In the genomic region with DNA sequence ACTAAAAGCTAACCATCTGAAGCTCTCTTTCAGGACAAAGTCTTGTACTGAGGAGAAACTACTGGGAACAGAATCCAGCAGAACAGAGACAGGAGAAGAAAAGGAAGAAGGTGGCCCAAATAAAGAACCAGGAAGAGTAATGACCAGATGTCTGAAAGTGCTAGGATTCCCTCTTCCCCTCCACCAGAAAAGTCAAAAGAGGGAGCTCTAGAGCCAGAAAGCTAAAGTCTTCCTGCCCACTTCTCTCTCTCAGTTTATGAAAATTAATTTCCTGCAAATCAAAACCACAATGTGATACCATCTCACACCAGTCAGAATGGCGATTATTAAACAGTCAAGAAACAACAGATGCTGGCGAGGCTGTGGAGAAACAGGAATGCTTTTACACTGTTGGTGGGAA, we compare ENCODE assay signal across 9 cellular contexts. TPM values are rescaled to one million over a fixed set of nuclear protein-coding genes. Genes with fewer than 3 reads are reported as not detected.
A peak's percentile ranks its signal among the peaks of the same experiment; 100 is the strongest.
DNase-seq lines count a peak whose midpoint lies in the region; ATAC-seq and TF ChIP-seq lines count a peak whose summit lies in the region.
"Had no signal": no experiment of that assay in that cellular context is flagged by ENCODE, and none has a peak within 500 bp of the region (broad histone marks: within the 10 kb centered on the region; RNA-seq: fewer than 3 reads in every experiment).

No MANE protein-coding gene starts in this region.

- H3K4me3 ChIP-seq in CD4-positive, CD25-positive, alpha-beta regulatory T cell (ENCODE audit: low read depth, low read length), result peak overlapping the region; percentile 35
- H3K4me3 ChIP-seq in HEK293 (ENCODE audit: low read depth, low read length), result no peak overlapping the region
- H3K4me3 ChIP-seq in WERI-Rb-1 (ENCODE audit: low read depth, low read length), result no peak overlapping the region
- H3K4me3 ChIP-seq in lower lobe of right lung, result no peak overlapping the region
- no peak overlapping the region for H3K4me3 ChIP-seq in aorta (ENCODE audit: low read length in 2 of 2)
- no peak overlapping the region for H3K4me3 ChIP-seq in esophagus squamous epithelium

- H3K4me1 ChIP-seq in CD4-positive, CD25-positive, alpha-beta regulatory T cell (ENCODE audit: control insufficient read depth, insufficient read depth, low read length, poor library complexity, severe bottlenecking), result peaks cover 15% of the 10 kb centered on the region
- H3K4me1 ChIP-seq in HEK293 (ENCODE audit: control insufficient read depth, insufficient read depth, low read length), result peaks cover 6% of the 10 kb centered on the region
- peaks cover 23% of the 10 kb centered on the region for H3K4me1 ChIP-seq in lower lobe of right lung
- peaks cover 0 to 4% of the 10 kb centered on the region in 2 donors for H3K4me1 ChIP-seq in aorta (ENCODE audit: control insufficient read depth in 1 of 2, insufficient read depth in 2 of 2, low read length in 2 of 2)
- H3K4me1 ChIP-seq in esophagus squamous epithelium, result peaks cover 8 to 58% (median 21%) of the 10 kb centered on the region in 3 donors

- no peak for TF ChIP-seq CTCF in HEK293 (tag by site-specific recombination; IDR thresholded peaks at IDR 0.05)
- peak; percentile 49 for TF ChIP-seq CTCF in WERI-Rb-1 (IDR thresholded peaks at IDR 0.05; ENCODE audit: low read depth, low read length)
- peak; percentile 20 for TF ChIP-seq CTCF in lower lobe of right lung (IDR thresholded peaks at IDR 0.05)
- peak in 3 of 6 experiments; percentile 13 to 40 (median 17) for TF ChIP-seq CTCF in esophagus squamous epithelium (IDR thresholded peaks at IDR 0.05)

- 66 to 85% methylated on average over 2 of the region's 2 CpGs for WGBS in aorta, 2 donors
- WGBS in esophagus squamous epithelium, 2 donors, result 19 to 39% methylated on average over 2 of the region's 2 CpGs

- H3K4me1 Mint-ChIP-seq in CD4-positive, CD25-positive, alpha-beta regulatory T cell, result peaks cover 31 to 51% (median 46%) of the 10 kb centered on the region in 4 donors

- H3K9me3 ChIP-seq in CD4-positive, CD25-positive, alpha-beta regulatory T cell (ENCODE audit: control insufficient read depth in 2 of 2, low read length in 2 of 2), result peaks cover 0 to 5% of the 10 kb centered on the region in 2 experiments
- H3K9me3 ChIP-seq in HEK293 (ENCODE audit: control insufficient read depth, insufficient read depth, low read depth, low read length) (no peaks in the 10 kb centered on the region), WERI-Rb-1 (ENCODE audit: severe bottlenecking) (no peaks in the 10 kb centered on the region), lower lobe of right lung (peaks cover 5% of the 10 kb centered on the region), aorta (ENCODE audit: control insufficient read depth, low read length) (no peaks in the 10 kb centered on the region), esophagus squamous epithelium (no peaks in the 10 kb centered on the region)

- peak in 2 of 3 donors; percentile 8 to 24 for DNase-seq in CD4-positive, CD25-positive, alpha-beta regulatory T cell
- DNase-seq in WERI-Rb-1, result no peak
- no peak for DNase-seq in lower lobe of right lung
- DNase-seq in NCI-H446 treated with DMSO at 0.1 percent for 48 hours (lab: John Stamatoyannopoulos, UW), result no peak
- DNase-seq in aorta, result no peak
- DNase-seq in esophagus squamous epithelium (lab: John Stamatoyannopoulos, UW), result no peak
- no peak for DNase-seq in UCSD-AML1 (lab: John Stamatoyannopoulos, UW; ENCODE audit: unreplicated experiment)
- DNase-seq: activated CD8-positive, alpha-beta memory T cell treated with anti-CD3 and anti-CD28 coated beads, Interleukin-2, amount 50 U/mL, for 48 hours had no signal

- H3K36me3 Mint-ChIP-seq in CD4-positive, CD25-positive, alpha-beta regulatory T cell, result peaks cover 15% of the 10 kb centered on the region

- POLR2A ChIA-PET in HEK293 (lab: Yijun Ruan, JAX), result no interaction called here

- peak overlapping the region in 1 of 3 donors; percentile 38 for H3K27ac Mint-ChIP-seq in CD4-positive, CD25-positive, alpha-beta regulatory T cell

- intact Hi-C loops in lower lobe of right lung (cut with DNase I) (no loop called here), aorta (cut with DNase I) (loop anchor here in 1 of 2 donors (10.0 kb wide), 1 partner anchor 118 kb away; a partner anchor contains a TSS), esophagus squamous epithelium (cut with DNase I) (no loop called here)

- no peak overlapping the region for H3K27ac ChIP-seq in CD4-positive, CD25-positive, alpha-beta regulatory T cell (ENCODE audit: insufficient read depth, low read length, poor library complexity, severe bottlenecking)
- H3K27ac ChIP-seq in HEK293 (ENCODE audit: extremely low read depth, low read depth, low read length) (no peak overlapping the region), WERI-Rb-1 (no peak overlapping the region), lower lobe of right lung (no peak overlapping the region), aorta (ENCODE audit: low read depth in 1 of 2, low read length in 2 of 2) (no peak overlapping the region), esophagus squamous epithelium (peak overlapping the region in 1 of 4 donors; percentile 39)

- no peak for TF ChIP-seq POLR2A in esophagus squamous epithelium (IDR thresholded peaks at IDR 0.05)

- no peaks in the 10 kb centered on the region for H3K27me3 Mint-ChIP-seq in CD4-positive, CD25-positive, alpha-beta regulatory T cell

- H3K27me3 ChIP-seq in CD4-positive, CD25-positive, alpha-beta regulatory T cell (ENCODE audit: control insufficient read depth, insufficient read depth, low read length), result no peaks in the 10 kb centered on the region
- H3K27me3 ChIP-seq in WERI-Rb-1 (ENCODE audit: insufficient read depth, low read depth, severe bottlenecking), result no peaks in the 10 kb centered on the region
- H3K27me3 ChIP-seq in lower lobe of right lung (ENCODE audit: low read depth), result no peaks in the 10 kb centered on the region
- no peaks in the 10 kb centered on the region for H3K27me3 ChIP-seq in aorta (ENCODE audit: control insufficient read depth in 1 of 2, insufficient read depth in 2 of 2, low read length in 1 of 2)
- no peaks in the 10 kb centered on the region for H3K27me3 ChIP-seq in esophagus squamous epithelium

- CTCF ChIA-PET in HEK293 (lab: Yijun Ruan, JAX), result interaction anchor here (0.6 to 1.8 kb wide), 9 partner anchors 10 to 382 kb away, joined by 3 to 11 read pairs (median 3); no protein-coding TSS in a partner anchor

- ATAC-seq in CD4-positive, CD25-positive, alpha-beta regulatory T cell (ENCODE audit: low read depth in 2 of 2), result peak; percentile 43 to 44
- ATAC-seq in lower lobe of right lung, result peak in 1 of 2 donors; percentile 59
- ATAC-seq in aorta (ENCODE audit: low FRiP score), result no peak

- peaks cover 3% of the 10 kb centered on the region for H3K36me3 ChIP-seq in CD4-positive, CD25-positive, alpha-beta regulatory T cell (ENCODE audit: control insufficient read depth, insufficient read depth, low read length)
- no peaks in the 10 kb centered on the region for H3K36me3 ChIP-seq in HEK293 (ENCODE audit: control insufficient read depth in 2 of 2, insufficient read depth in 1 of 2, low read length in 2 of 2)
- H3K36me3 ChIP-seq in WERI-Rb-1, result no peaks in the 10 kb centered on the region
- H3K36me3 ChIP-seq in lower lobe of right lung, result no peaks in the 10 kb centered on the region
- no peaks in the 10 kb centered on the region for H3K36me3 ChIP-seq in aorta (ENCODE audit: control insufficient read depth in 1 of 2, insufficient read depth in 2 of 2, low read length in 1 of 2)
- peaks cover 0 to 6% (median 0%) of the 10 kb centered on the region in 3 donors for H3K36me3 ChIP-seq in esophagus squamous epithelium

- H3K9me3 Mint-ChIP-seq in CD4-positive, CD25-positive, alpha-beta regulatory T cell, result peaks cover 0 to 3% (median 1%) of the 10 kb centered on the region in 7 donors

- peak overlapping the region in 2 of 4 donors; percentile 6 to 43 for H3K4me3 Mint-ChIP-seq in CD4-positive, CD25-positive, alpha-beta regulatory T cell

TF ChIP-seq in HEK293, 187 proteins besides CTCF, POLR2A, EP300 and RAD21:
- TF ChIP-seq ZNF596 (tag by site-specific recombination; IDR thresholded peaks at IDR 0.05) (0 out of 2 replicates have a peak, but pooled peaks have one; percentile 39), ZBTB21 (tag by site-specific recombination; IDR thresholded peaks at IDR 0.05) (no peak), ZNF654 (tag by site-specific recombination; IDR thresholded peaks at IDR 0.05; ENCODE audit: low read depth) (peak; percentile 49), MYNN (tag by site-specific recombination; IDR thresholded peaks at IDR 0.05; ENCODE audit: borderline replicate concordance) (no peak)
- TF ChIP-seq, protein P1, sequence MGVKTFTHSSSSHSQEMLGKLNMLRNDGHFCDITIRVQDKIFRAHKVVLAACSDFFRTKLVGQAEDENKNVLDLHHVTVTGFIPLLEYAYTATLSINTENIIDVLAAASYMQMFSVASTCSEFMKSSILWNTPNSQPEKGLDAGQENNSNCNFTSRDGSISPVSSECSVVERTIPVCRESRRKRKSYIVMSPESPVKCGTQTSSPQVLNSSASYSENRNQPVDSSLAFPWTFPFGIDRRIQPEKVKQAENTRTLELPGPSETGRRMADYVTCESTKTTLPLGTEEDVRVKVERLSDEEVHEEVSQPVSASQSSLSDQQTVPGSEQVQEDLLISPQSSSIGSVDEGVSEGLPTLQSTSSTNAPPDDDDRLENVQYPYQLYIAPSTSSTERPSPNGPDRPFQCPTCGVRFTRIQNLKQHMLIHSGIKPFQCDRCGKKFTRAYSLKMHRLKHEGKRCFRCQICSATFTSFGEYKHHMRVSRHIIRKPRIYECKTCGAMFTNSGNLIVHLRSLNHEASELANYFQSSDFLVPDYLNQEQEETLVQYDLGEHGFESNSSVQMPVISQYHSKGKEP (tag by site-specific recombination; IDR thresholded peaks at IDR 0.05), result no peak
- TF ChIP-seq, protein P2, sequence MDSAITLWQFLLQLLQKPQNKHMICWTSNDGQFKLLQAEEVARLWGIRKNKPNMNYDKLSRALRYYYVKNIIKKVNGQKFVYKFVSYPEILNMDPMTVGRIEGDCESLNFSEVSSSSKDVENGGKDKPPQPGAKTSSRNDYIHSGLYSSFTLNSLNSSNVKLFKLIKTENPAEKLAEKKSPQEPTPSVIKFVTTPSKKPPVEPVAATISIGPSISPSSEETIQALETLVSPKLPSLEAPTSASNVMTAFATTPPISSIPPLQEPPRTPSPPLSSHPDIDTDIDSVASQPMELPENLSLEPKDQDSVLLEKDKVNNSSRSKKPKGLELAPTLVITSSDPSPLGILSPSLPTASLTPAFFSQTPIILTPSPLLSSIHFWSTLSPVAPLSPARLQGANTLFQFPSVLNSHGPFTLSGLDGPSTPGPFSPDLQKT (IDR thresholded peaks at IDR 0.05; ENCODE audit: borderline replicate concordance, low read depth, low read length), result no peak

RNA-seq across cellular contexts. Expression of a gene that starts 47.2 kb away (rescaled TPM):
- 46.7 TPM for total RNA-seq in CD4-positive, CD25-positive, alpha-beta regulatory T cell
- 10 to 100 TPM; 15.5 to 34.0 (median 20.5) TPM for polyA plus RNA-seq in CD4-positive, CD25-positive, alpha-beta regulatory T cell
- total RNA-seq in lower lobe of right lung (44.0 TPM), aorta (10 to 100 TPM; 33.1 to 48.9 TPM), esophagus squamous epithelium (10 to 100 TPM; 30.3 to 47.1 (median 34.2) TPM)
- polyA plus RNA-seq in aorta, result 10 to 100 TPM in 1 of 2 donors, 1 to 10 TPM in 1; 5.4 to 21.7 TPM

Comparison
In these comparisons a context has a peak if more than half of its experiments do, and no peak if none do; other contexts are left out.
1. DNase-seq: peak in CD4-positive, CD25-positive, alpha-beta regulatory T cell (2 of 3); none in WERI-Rb-1 (single experiment), lower lobe of right lung (single experiment), NCI-H446 treated with DMSO at 0.1 percent for 48 hours (single experiment), aorta (0 of 2), esophagus squamous epithelium (single experiment) and UCSD-AML1 (single experiment).